33 cellular contexts compared by ENCODE assay signal in genomic region chr17:12996941-12997340, GRCh38.
"Had no signal": no experiment of that assay in that cellular context is flagged by ENCODE, and none has a peak within 500 bp of the region (broad histone marks: within the 10 kb centered on the region; RNA-seq: fewer than 3 reads in every experiment).

No MANE protein-coding gene starts in this region.

- FAIRE-seq: astrocyte, TTC549 had no signal

- ATAC-seq: activated CD8-positive, alpha-beta T cell treated with anti-CD3 and anti-CD28 coated beads for 36 hours; activated naive CD4-positive, alpha-beta T cell treated with anti-CD3 and anti-CD28 coated beads, Interleukin-2, amount 50 U/mL, for 72 hours; activated T-cell treated with anti-CD3 and anti-CD28 coated beads, Interleukin-2, amount 50 U/mL, for 4 hours; activated T-cell treated with anti-CD3 and anti-CD28 coated beads, Interleukin-2, amount 50 U/mL, for 72 hours; activated T-helper 17 cell treated with anti-CD3 and anti-CD28 coated beads, Interleukin-2, amount 50 U/mL, for 72 hours; body of pancreas had no signal

- H3K9me3 ChIP-seq: adrenal gland, body of pancreas, breast epithelium had no signal

- H3K27me3 ChIP-seq: adrenal gland, body of pancreas, brain microvascular endothelial cell, breast epithelium had no signal

- H3K4me3 ChIP-seq: adrenal gland, body of pancreas, breast epithelium had no signal

- H3K27ac ChIP-seq: adrenal gland, body of pancreas, brain microvascular endothelial cell, breast epithelium, VCaP had no signal

- H3K4me1 ChIP-seq: adrenal gland, body of pancreas, breast epithelium had no signal

- DNase-seq: activated B cell treated with CpG ODN at 0.5 μM for 24 hours; activated CD4-positive, alpha-beta memory T cell treated with anti-CD3 and anti-CD28 coated beads for 36 hours; activated CD4-positive, alpha-beta T cell treated with anti-CD3 and anti-CD28 coated beads for 4 hours; activated CD4-positive, alpha-beta T cell treated with anti-CD3 and anti-CD28 coated beads, Interleukin-2, amount 10 ng/mL, durations not matched to agents 24 days and 14 days; activated CD4-positive, alpha-beta T cell treated with anti-CD3 and anti-CD28 coated beads, Interleukin-2, amount 50 U/mL, for 1 hour; activated CD4-positive, alpha-beta T cell treated with anti-CD3 and anti-CD28 coated beads, Interleukin-2, amount 50 U/mL, for 4 hours; activated CD4-positive, CD25-positive, alpha-beta regulatory T cell treated with anti-CD3 and anti-CD28 coated beads, Interleukin-2, amount 50 U/mL, for 72 hours; activated CD8-positive, alpha-beta memory T cell treated with anti-CD3 and anti-CD28 coated beads, Interleukin-2, amount 50 U/mL, for 4 hours; activated CD8-positive, alpha-beta T cell treated with anti-CD3 and anti-CD28 coated beads for 36 hours; activated gamma-delta T cell treated with Interleukin-2 at 50 U/mL for 16 hours; activated naive CD4-positive, alpha-beta T cell; activated naive CD4-positive, alpha-beta T cell treated with anti-CD3 and anti-CD28 coated beads for 36 hours; activated naive CD4-positive, alpha-beta T cell treated with anti-CD3 and anti-CD28 coated beads, Interleukin-2, amount 50 U/mL, for 16 hours; activated naive CD8-positive, alpha-beta T cell treated with anti-CD3 and anti-CD28 coated beads for 36 hours; activated T-cell treated with anti-CD3 and anti-CD28 coated beads for 4 hours; activated T-cell treated with anti-CD3 and anti-CD28 coated beads, Interleukin-2, amount 50 U/mL, for 1 hour; activated T-cell treated with anti-CD3 and anti-CD28 coated beads, Interleukin-2, amount 50 U/mL, for 4 hours; activated T-cell treated with anti-CD3 and anti-CD28 coated beads, Interleukin-2, amount 50 U/mL, for 72 hours; amniotic stem cell; body of pancreas; brain microvascular endothelial cell; cerebellar nuclear complex; SW 1271; T-helper 1 cell; T-helper 2 cell; T-helper 9 cell had no signal
